In the genomic region with DNA sequence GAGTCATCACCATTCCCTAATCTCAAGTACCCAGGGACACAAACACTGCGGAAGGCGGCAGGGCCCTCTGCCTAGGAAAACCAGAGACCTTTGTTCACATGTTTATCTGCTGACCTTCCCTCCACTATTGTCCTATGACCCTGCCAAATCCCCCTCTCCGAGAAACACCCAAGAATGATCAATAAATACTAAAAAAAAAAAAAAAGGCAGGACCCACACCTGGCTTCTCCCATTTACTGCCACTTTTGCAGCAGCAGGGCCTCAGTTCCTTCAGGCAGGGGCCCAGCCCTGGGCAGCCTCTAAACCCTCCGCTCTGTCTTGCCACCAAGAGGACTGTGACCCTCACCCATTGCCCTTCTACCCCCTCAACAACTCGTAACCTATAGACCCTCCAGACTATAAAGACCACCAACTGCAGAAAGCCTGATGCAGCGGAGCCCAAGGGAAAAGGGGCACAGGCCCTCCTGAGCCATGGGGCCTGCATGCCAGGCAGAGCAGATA, we compare ENCODE assay signal across 8 cellular contexts. TPM values are rescaled to one million over a fixed set of nuclear protein-coding genes. Genes with fewer than 3 reads are reported as not detected.
DNase-seq lines count a peak whose midpoint lies in the region; ATAC-seq and TF ChIP-seq lines count a peak whose summit lies in the region.
"Not testable (repeated sequence)": the region's sequence is repeated elsewhere in the genome, so short reads cannot be mapped to it uniquely, and the experiment has no call there.

No MANE protein-coding gene starts in this region.

- not testable (repeated sequence) for H3K36me3 ChIP-seq in CD4-positive, alpha-beta memory T cell (ENCODE audit: insufficient read depth, low read length); right atrium auricular region; neutrophil; vagina
- H3K36me3 ChIP-seq in SJSA1: peaks cover 25% of the 10 kb centered on the region

- not testable (repeated sequence) for TF ChIP-seq POLR2A in vagina (IDR thresholded peaks at IDR 0.05)

- ATAC-seq in activated T-helper 17 cell treated with anti-CD3 and anti-CD28 coated beads, Interleukin-2, amount 50 U/mL, for 72 hours (replicated peaks): not testable (repeated sequence)

- not testable (repeated sequence) for H3K36me3 Mint-ChIP-seq in CD4-positive, alpha-beta memory T cell; activated T-helper 17 cell treated with anti-CD3 and anti-CD28 coated beads, Interleukin-2, amount 50 U/mL, for 72 hours (ENCODE audit: low read depth); stimulated activated naive CD8-positive, alpha-beta T cell treated with anti-CD3 and anti-CD28 coated beads, Interleukin-15, Interleukin-2, amounts not matched to agents 100 ng/mL and 50 ng/mL, for 24 hours (ENCODE audit: low read depth)

- H3K4me3 Mint-ChIP-seq in CD4-positive, alpha-beta memory T cell: peak overlapping the region in 3 of 8 donors; percentile 32 to 44 (median 39)
- H3K4me3 Mint-ChIP-seq in activated T-helper 17 cell treated with anti-CD3 and anti-CD28 coated beads, Interleukin-2, amount 50 U/mL, for 72 hours; stimulated activated naive CD8-positive, alpha-beta T cell treated with anti-CD3 and anti-CD28 coated beads, Interleukin-15, Interleukin-2, amounts not matched to agents 100 ng/mL and 50 ng/mL, for 24 hours: not testable (repeated sequence)

- DNase-seq in CD4-positive, alpha-beta memory T cell; SJSA1 (ENCODE audit: low read depth in 1 of 2, low spot score in 2 of 2); right atrium auricular region (ENCODE audit: low spot score); vagina (ENCODE audit: extremely low spot score in 2 of 2): not testable (repeated sequence)
- DNase-seq in coronary artery (ENCODE audit: low spot score): peak; percentile 69

- not testable (repeated sequence) for H3K27me3 Mint-ChIP-seq in CD4-positive, alpha-beta memory T cell; activated T-helper 17 cell treated with anti-CD3 and anti-CD28 coated beads, Interleukin-2, amount 50 U/mL, for 72 hours; stimulated activated naive CD8-positive, alpha-beta T cell treated with anti-CD3 and anti-CD28 coated beads, Interleukin-15, Interleukin-2, amounts not matched to agents 100 ng/mL and 50 ng/mL, for 24 hours

- H3K27ac Mint-ChIP-seq in CD4-positive, alpha-beta memory T cell: peak overlapping the region; percentile 10 to 98 (median 80)
- H3K27ac Mint-ChIP-seq in activated T-helper 17 cell treated with anti-CD3 and anti-CD28 coated beads, Interleukin-2, amount 50 U/mL, for 72 hours: peak overlapping the region; percentile 96
- peak overlapping the region; percentile 50 for H3K27ac Mint-ChIP-seq in stimulated activated naive CD8-positive, alpha-beta T cell treated with anti-CD3 and anti-CD28 coated beads, Interleukin-15, Interleukin-2, amounts not matched to agents 100 ng/mL and 50 ng/mL, for 24 hours

- H3K4me3 ChIP-seq in CD4-positive, alpha-beta memory T cell (ENCODE audit: low read length in 2 of 2); SJSA1; coronary artery; right atrium auricular region; vagina: not testable (repeated sequence)
- peak overlapping the region; percentile 68 to 76 for H3K4me3 ChIP-seq in neutrophil (ENCODE audit: low read depth in 1 of 2, low read length in 1 of 2)

- not testable (repeated sequence) for H3K9me3 Mint-ChIP-seq in CD4-positive, alpha-beta memory T cell; activated T-helper 17 cell treated with anti-CD3 and anti-CD28 coated beads, Interleukin-2, amount 50 U/mL, for 72 hours; stimulated activated naive CD8-positive, alpha-beta T cell treated with anti-CD3 and anti-CD28 coated beads, Interleukin-15, Interleukin-2, amounts not matched to agents 100 ng/mL and 50 ng/mL, for 24 hours

- POLR2A ChIA-PET in CD4-positive, alpha-beta memory T cell (lab: Charles Lee; ENCODE audit: partially characterized antibody): interaction anchor here (0.9 to 1.5 kb wide), 4 partner anchors 35 to 89 kb away, joined by 3 to 13 read pairs (median 8); a partner anchor contains a TSS

- TF ChIP-seq CTCF in coronary artery (IDR thresholded peaks at IDR 0.05); right atrium auricular region (IDR thresholded peaks at IDR 0.05); neutrophil (IDR thresholded peaks at IDR 0.05); vagina (IDR thresholded peaks at IDR 0.05): not testable (repeated sequence)

- H3K4me1 ChIP-seq in CD4-positive, alpha-beta memory T cell (ENCODE audit: insufficient read depth, low read length): peaks cover 62% of the 10 kb centered on the region
- H3K4me1 ChIP-seq in SJSA1 (replicated peaks): peaks cover 61% of the 10 kb centered on the region
- H3K4me1 ChIP-seq in right atrium auricular region: peaks cover 0 to 76% of the 10 kb centered on the region in 2 donors
- peaks cover 75 to 86% of the 10 kb centered on the region in 2 experiments for H3K4me1 ChIP-seq in neutrophil (ENCODE audit: control insufficient read depth in 1 of 2, insufficient read depth in 1 of 2, low read depth in 1 of 2, low read length in 1 of 2)
- H3K4me1 ChIP-seq in vagina: peaks cover 66% of the 10 kb centered on the region

- not testable (repeated sequence) for H3K27me3 ChIP-seq in CD4-positive, alpha-beta memory T cell (ENCODE audit: insufficient read depth, low read length); SJSA1 (replicated peaks); right atrium auricular region; neutrophil; vagina

- peaks cover 39 to 82% (median 57%) of the 10 kb centered on the region in 4 donors for H3K4me1 Mint-ChIP-seq in CD4-positive, alpha-beta memory T cell
- peaks cover 40% of the 10 kb centered on the region for H3K4me1 Mint-ChIP-seq in activated T-helper 17 cell treated with anti-CD3 and anti-CD28 coated beads, Interleukin-2, amount 50 U/mL, for 72 hours
- peaks cover 59% of the 10 kb centered on the region for H3K4me1 Mint-ChIP-seq in stimulated activated naive CD8-positive, alpha-beta T cell treated with anti-CD3 and anti-CD28 coated beads, Interleukin-15, Interleukin-2, amounts not matched to agents 100 ng/mL and 50 ng/mL, for 24 hours (ENCODE audit: low read depth)

- intact Hi-C loops in CD4-positive, alpha-beta memory T cell (cut with micrococcal nuclease); vagina (cut with DNase I): not testable (repeated sequence)

- peak overlapping the region; percentile 76 for H3K27ac ChIP-seq in CD4-positive, alpha-beta memory T cell (ENCODE audit: low read depth, low read length)
- H3K27ac ChIP-seq in SJSA1 (peak overlapping the region; percentile 30), coronary artery (peak overlapping the region; percentile 92 to 99), right atrium auricular region (peak overlapping the region; percentile 97 to 98), neutrophil (peak overlapping the region; percentile 98), vagina (peak overlapping the region; percentile 94)

- H3K9me3 ChIP-seq in CD4-positive, alpha-beta memory T cell (ENCODE audit: control insufficient read depth in 1 of 2, low read length in 2 of 2); SJSA1 (replicated peaks); right atrium auricular region; neutrophil; vagina: not testable (repeated sequence)

- CTCF ChIA-PET in CD4-positive, alpha-beta memory T cell (lab: Charles Lee; ENCODE audit: partially characterized antibody): interaction anchor here (0.7 to 1.4 kb wide), 8 partner anchors 10 to 110 kb away, joined by 3 to 10 read pairs (median 4); a partner anchor contains a TSS

RNA-seq across cellular contexts. Expression of a gene that starts 34.9 kb away (rescaled TPM):
- 10 to 100 TPM in 1 of 2 experiments, 1 to 10 TPM in 1; 9.0 to 10.2 TPM for total RNA-seq in CD4-positive, alpha-beta memory T cell
- polyA plus RNA-seq in CD4-positive, alpha-beta memory T cell: 1 to 10 TPM; 3.9 to 5.9 TPM
- total RNA-seq in SJSA1 (2014; rRNA removed; shearing (Covaris generic)): 26.2 and 28.9 TPM in 2 replicates
- 1 to 10 TPM; 5.7 to 6.6 TPM for total RNA-seq in activated T-helper 17 cell treated with anti-CD3 and anti-CD28 coated beads, Interleukin-2, amount 50 U/mL, for 72 hours
- total RNA-seq in right atrium auricular region: 10 to 100 TPM; 20.7 to 24.5 TPM
- total RNA-seq in vagina: 43.2 TPM

RNA-seq across cellular contexts. Expression of a gene that starts 37.3 kb away (rescaled TPM):
- 10 to 100 TPM; 71.0 to 76.6 TPM for total RNA-seq in CD4-positive, alpha-beta memory T cell
- polyA plus RNA-seq in CD4-positive, alpha-beta memory T cell: 100 to 1,000 TPM; 154 to 173 TPM
- 124 and 134 TPM in 2 replicates for total RNA-seq in SJSA1 (2014; rRNA removed; shearing (Covaris generic))
- 100 to 1,000 TPM; 117 to 155 TPM for total RNA-seq in activated T-helper 17 cell treated with anti-CD3 and anti-CD28 coated beads, Interleukin-2, amount 50 U/mL, for 72 hours
- total RNA-seq in right atrium auricular region (10 to 100 TPM; 11.5 to 22.5 TPM), vagina (52.3 TPM)

RNA-seq across cellular contexts. Expression of a gene that starts 51.2 kb away (rescaled TPM):
- total RNA-seq in CD4-positive, alpha-beta memory T cell: 10 to 100 TPM; 12.2 to 13.4 TPM
- 1 to 10 TPM in 1 of 2 donors, under 1 TPM in 1; 0.80 to 1.6 TPM for polyA plus RNA-seq in CD4-positive, alpha-beta memory T cell
- 3.5 and 5.4 TPM in 2 replicates for total RNA-seq in SJSA1 (2014; rRNA removed; shearing (Covaris generic))
- 10 to 100 TPM; 15.8 to 15.9 TPM for total RNA-seq in activated T-helper 17 cell treated with anti-CD3 and anti-CD28 coated beads, Interleukin-2, amount 50 U/mL, for 72 hours
- total RNA-seq in right atrium auricular region (1 to 10 TPM in 1 of 2 donors, not detected in 1; 1.6 TPM), vagina (not detected)

Comparison
In these comparisons a context has a peak if more than half of its experiments do, and no peak if none do; other contexts are left out.
1. H3K27ac ChIP-seq: peak in every context shown above with its lines; median percentile 98 in neutrophil; 98 in right atrium auricular region; 96 in coronary artery; 94 in vagina; 76 in CD4-positive, alpha-beta memory T cell; 30 in SJSA1.